ENCODE assay signal across 1 cellular context in genomic region chr17:55478971-55479370, GRCh38.
TF ChIP-seq lines count a peak whose summit lies in the region.

No MANE protein-coding gene starts in this region.

TF ChIP-seq in K562, 482 proteins besides CTCF, POLR2A, EP300 and RAD21:
- no peak for TF ChIP-seq BCLAF1 (IDR thresholded peaks at IDR 0.05; ENCODE audit: borderline replicate concordance in 1 of 2, control insufficient read depth in 1 of 2, low read depth in 2 of 2, low read length in 1 of 2)
- no peak for TF ChIP-seq ZBTB11 (CRISPR knock-in tag; IDR thresholded peaks at IDR 0.05)
TF ChIP-seq in K562: peak in this region for 0.
